13 cellular contexts compared by ENCODE assay signal in the genomic region with DNA sequence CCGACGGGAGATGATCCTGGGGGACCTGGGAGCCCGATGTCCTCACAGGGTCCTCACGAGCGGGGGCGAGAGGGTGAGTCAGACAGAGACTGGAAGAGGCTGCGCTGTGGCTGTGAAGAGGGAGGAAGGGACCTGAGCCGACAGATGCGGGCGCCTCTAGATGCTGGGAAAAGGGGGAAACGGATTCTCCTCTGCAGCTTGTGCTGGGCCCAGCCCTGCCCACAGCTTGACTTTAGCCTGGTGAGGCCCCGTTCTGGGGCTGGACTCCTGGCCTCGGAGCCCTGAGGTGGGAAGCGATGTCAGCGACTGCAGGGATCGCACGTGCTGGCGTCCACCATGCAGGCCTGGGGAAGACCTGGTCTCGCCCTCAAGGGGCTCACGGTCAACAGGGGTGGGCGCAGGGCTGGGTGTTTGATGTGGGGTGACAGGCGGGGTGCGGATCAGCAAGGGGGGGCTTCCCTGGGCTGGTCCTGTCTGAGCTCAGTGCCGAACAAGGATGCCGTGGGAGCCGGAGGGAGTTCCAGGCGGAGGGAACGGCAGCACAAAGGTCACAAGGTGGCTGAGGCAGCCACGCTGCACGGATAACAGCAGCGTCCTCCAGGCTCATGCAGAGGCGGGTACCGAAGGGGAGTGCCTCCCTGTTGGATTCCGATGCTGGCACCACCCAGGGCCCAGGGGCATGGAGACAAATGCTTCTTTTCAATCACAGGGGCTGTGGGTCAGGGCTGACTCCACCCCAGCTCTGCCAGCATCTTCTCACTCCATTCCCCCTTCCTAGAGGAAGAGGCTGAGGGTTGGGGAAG. TPM values are rescaled to one million over a fixed set of nuclear protein-coding genes. Genes with fewer than 3 reads are reported as not detected.
DNase-seq lines count a peak whose midpoint lies in the region; ATAC-seq, FAIRE-seq and TF ChIP-seq lines count a peak whose summit lies in the region.
"Had no signal": no experiment of that assay in that cellular context is flagged by ENCODE, and none has a peak within 500 bp of the region (broad histone marks: within the 10 kb centered on the region; RNA-seq: fewer than 3 reads in every experiment).

No MANE protein-coding gene starts in this region.

- H4K8ac ChIP-seq in IMR-90 (ENCODE audit: low read depth in 2 of 2, low read length in 2 of 2) = no peak overlapping the region
- no peak overlapping the region for H4K8ac ChIP-seq in mesendoderm (ENCODE audit: low read depth, low read length)

- no peak overlapping the region for H3K18ac ChIP-seq in IMR-90 (ENCODE audit: low read depth, low read length)
- H3K18ac ChIP-seq in mesendoderm (ENCODE audit: low read length) = no peak overlapping the region

- H3K4me1 ChIP-seq in IMR-90 (ENCODE audit: control insufficient read depth, insufficient read depth, low read length) (peaks cover 22% of the 10 kb centered on the region), colonic mucosa (peaks cover 6% of the 10 kb centered on the region), mesendoderm (ENCODE audit: control insufficient read depth, low read depth, low read length) (peaks cover 2% of the 10 kb centered on the region), stomach smooth muscle (ENCODE audit: control insufficient read depth, insufficient read depth, low read length) (peaks cover 73% of the 10 kb centered on the region)

- H4K5ac ChIP-seq in IMR-90 (ENCODE audit: low read depth, low read length) = no peak overlapping the region
- H4K5ac ChIP-seq in mesendoderm (ENCODE audit: low read length) = no peak overlapping the region

- H3K9ac ChIP-seq in IMR-90 (ENCODE audit: low read depth, low read length) (no peak overlapping the region), colonic mucosa (ENCODE audit: low read depth in 2 of 2, low read length in 2 of 2) (peak overlapping the region in 1 of 2 donors; percentile 21), mesendoderm (ENCODE audit: low read length) (no peak overlapping the region), stomach smooth muscle (ENCODE audit: low read length in 2 of 2) (peak overlapping the region; percentile 87 to 96)
- H3K9ac ChIP-seq: KMS-11 had no signal

- WGBS in IMR-90 (ENCODE audit: extremely low coverage in 2 of 2, insufficient read length in 1 of 2), 2 experiments = 68% methylated on average over 12 of the region's 34 CpGs; no CpG with 5 or more reads in 1 of the 2 experiments
- WGBS in mesendoderm (ENCODE audit: extremely low coverage, insufficient coverage, low lambda C conversion rate) = no CpG with 5 or more reads among the region's 34 CpGs

- intact Hi-C loops in IMR-90 (cut with micrococcal nuclease) = loop anchor here (5.0 to 10.0 kb wide), 3 partner anchors 154 to 536 kb away; no protein-coding TSS in a partner anchor
- intact Hi-C loops in colonic mucosa (cut with DNase I) = no loop called here
- intact Hi-C loops in CD4-positive, alpha-beta T cell (cut with DNase I, micrococcal nuclease) = loop anchor here (5.0 to 10.0 kb wide), 4 partner anchors 154 to 536 kb away; no protein-coding TSS in a partner anchor

- no peak overlapping the region for H3K27ac Mint-ChIP-seq in CD4-positive, alpha-beta T cell

- H2BK120ac ChIP-seq in IMR-90 (ENCODE audit: low read depth, low read length) = no peak overlapping the region
- H2BK120ac ChIP-seq in mesendoderm (ENCODE audit: low read depth, low read length) = no peak overlapping the region

- peaks cover 16% of the 10 kb centered on the region for H3K4me1 Mint-ChIP-seq in CD4-positive, alpha-beta T cell (ENCODE audit: low read depth)

- no peaks in the 10 kb centered on the region for H3K9me3 ChIP-seq in IMR-90 (ENCODE audit: control insufficient read depth, insufficient read depth, low read length)
- no peaks in the 10 kb centered on the region for H3K9me3 ChIP-seq in colonic mucosa
- no peaks in the 10 kb centered on the region for H3K9me3 ChIP-seq in stomach smooth muscle (ENCODE audit: control insufficient read depth in 2 of 2, low read length in 2 of 2)
- no peaks in the 10 kb centered on the region for H3K9me3 ChIP-seq in CD4-positive, alpha-beta T cell (ENCODE audit: control insufficient read depth, low read length)

- DNase-seq in IMR-90 = peak; percentile 39
- DNase-seq in colonic mucosa = no peak
- no peak for DNase-seq in mesendoderm
- DNase-seq in CD4-positive, alpha-beta T cell = no peak
- DNase-seq in DMS153 treated with DMSO at 0.1 percent for 48 hours (lab: John Stamatoyannopoulos, UW; ENCODE audit: unreplicated experiment) = no peak
- no peak for DNase-seq in GM19239 (ENCODE audit: insufficient read length, low spot score)
- DNase-seq: brain microvascular endothelial cell, NCI-H2029, T-helper 9 cell had no signal

- no TSS peak for BruUV-seq in IMR-90 (replicated peaks; lab: Mats Ljungman, UMichigan)

- H2BK20ac ChIP-seq in IMR-90 (ENCODE audit: low read depth, low read length) = no peak overlapping the region

- H3K23ac ChIP-seq in IMR-90 (ENCODE audit: low read depth, low read length) (no peak overlapping the region), mesendoderm (ENCODE audit: low read length) (no peak overlapping the region)

- in situ Hi-C loops in IMR-90 (cut with MboI; ENCODE audit: low sequenced_read_pairs) = loop anchor here (5.0 kb wide), 1 partner anchor 34 kb away; the partner anchor contains the start of gene PIP5K1C

- POLR2A ChIA-PET in IMR-90 (lab: Charles Lee; ENCODE audit: unreplicated experiment) = no interaction called here
- POLR2A ChIA-PET in CD4-positive, alpha-beta T cell (lab: Charles Lee) = no interaction called here

- dilution Hi-C loops in IMR-90 (cut with HindIII; ENCODE audit: low sequenced_read_pairs, unreplicated experiment) = no loop called here

- H3K4me2 ChIP-seq in IMR-90 (ENCODE audit: low read depth, low read length) (no peak overlapping the region), mesendoderm (ENCODE audit: low read length) (no peak overlapping the region)
- H3K4me2 ChIP-seq: KMS-11 had no signal

- CTCF ChIA-PET in IMR-90 (lab: Yijun Ruan, JAX) = no interaction called here
- CTCF ChIA-PET in CD4-positive, alpha-beta T cell (lab: Charles Lee) = no interaction called here

- H3K27me3 ChIP-seq in IMR-90 (ENCODE audit: control insufficient read depth, insufficient read depth, low read length) (no peaks in the 10 kb centered on the region), colonic mucosa (no peaks in the 10 kb centered on the region), mesendoderm (ENCODE audit: insufficient read depth, low read length, poor library complexity) (no peaks in the 10 kb centered on the region), stomach smooth muscle (ENCODE audit: control insufficient read depth in 1 of 2, insufficient read depth in 2 of 2, low read length in 2 of 2) (no peaks in the 10 kb centered on the region)
- H3K27me3 ChIP-seq in CD4-positive, alpha-beta T cell (ENCODE audit: control insufficient read depth, insufficient read depth, low read length) = no peaks in the 10 kb centered on the region
- H3K27me3 ChIP-seq: brain microvascular endothelial cell had no signal

- no peak overlapping the region for H3K56ac ChIP-seq in IMR-90 (ENCODE audit: extremely low read depth, insufficient read depth, low read length)
- H3K56ac ChIP-seq in mesendoderm (ENCODE audit: low read length) = peak overlapping the region; percentile 56

- no peak for TF ChIP-seq CTCF in IMR-90 (conservative IDR thresholded peaks at IDR 0.05; ENCODE audit: low read depth, low read length)
- TF ChIP-seq CTCF in colonic mucosa (IDR thresholded peaks at IDR 0.05) = no peak
- no peak for TF ChIP-seq CTCF in CD4-positive, alpha-beta T cell (IDR thresholded peaks at IDR 0.05)

- no peaks in the 10 kb centered on the region for H3K27me3 Mint-ChIP-seq in CD4-positive, alpha-beta T cell

- FAIRE-seq in GM19239 (lab: Jason Lieb, UNC) = no peak

- H3K36me3 Mint-ChIP-seq in CD4-positive, alpha-beta T cell (ENCODE audit: low read depth) = peaks cover 5% of the 10 kb centered on the region

- H2AK9ac ChIP-seq in IMR-90 (replicated peaks; ENCODE audit: low read depth, low read length, poor library complexity) = peak overlapping the region; percentile 60

- H3K79me2 ChIP-seq in mesendoderm (ENCODE audit: control insufficient read depth, insufficient read depth, low read length) = no peaks in the 10 kb centered on the region

- H3K27ac ChIP-seq in IMR-90 (ENCODE audit: insufficient read depth, low read length) (no peak overlapping the region), colonic mucosa (peak overlapping the region; percentile 76), mesendoderm (ENCODE audit: low read depth, low read length) (no peak overlapping the region), stomach smooth muscle (ENCODE audit: low read length) (peak overlapping the region; percentile 100)
- H3K27ac ChIP-seq in CD4-positive, alpha-beta T cell (ENCODE audit: low read depth, low read length) = no peak overlapping the region
- H3K27ac ChIP-seq: brain microvascular endothelial cell, KMS-11 had no signal

- peaks cover 29% of the 10 kb centered on the region for H4K20me1 ChIP-seq in IMR-90 (ENCODE audit: insufficient read depth, low read length)

- H3K4ac ChIP-seq in IMR-90 (ENCODE audit: low read depth, low read length) (no peak overlapping the region), mesendoderm (ENCODE audit: low read depth, low read length) (no peak overlapping the region)

- no peak overlapping the region; the same call in 1 of the 2 replicates for H4K91ac ChIP-seq in IMR-90 (ENCODE audit: insufficient read depth, low read depth, low read length)

- no peaks in the 10 kb centered on the region for H3K9me1 ChIP-seq in IMR-90 (ENCODE audit: insufficient read depth, low read length)

- no peak for TF ChIP-seq RAD21 in IMR-90 (IDR thresholded peaks at IDR 0.05; ENCODE audit: low read length)

- H2AK5ac ChIP-seq in IMR-90 (ENCODE audit: low read depth, low read length) (0 out of 2 replicates have a peak overlapping the region, but pooled peaks have one; percentile 37), mesendoderm (ENCODE audit: low read length) (no peak overlapping the region)

- no peak overlapping the region for H3K14ac ChIP-seq in IMR-90 (replicated peaks; ENCODE audit: low read depth, low read length)

- H3K79me1 ChIP-seq in IMR-90 (ENCODE audit: low read depth in 1 of 2, low read length in 2 of 2) (peaks cover 15 to 61% of the 10 kb centered on the region in 2 experiments), mesendoderm (ENCODE audit: low read length) (peaks cover 2% of the 10 kb centered on the region)

- H3K4me3 ChIP-seq in IMR-90 (ENCODE audit: insufficient read depth, low read depth, low read length) (no peak overlapping the region), colonic mucosa (no peak overlapping the region), mesendoderm (ENCODE audit: low read length) (no peak overlapping the region), stomach smooth muscle (ENCODE audit: low read length in 2 of 2) (peak overlapping the region; percentile 45 to 61)

- no peak overlapping the region for H2AFZ ChIP-seq in IMR-90 (replicated peaks; ENCODE audit: low read length, poor library complexity)

- TF ChIP-seq POLR2A in IMR-90 (IDR thresholded peaks at IDR 0.05; ENCODE audit: low read depth, low read length) = no peak

- ATAC-seq in IMR-90 (ENCODE audit: low read depth) (no peak), HG03521 (IDR thresholded peaks at IDR 0.05; ENCODE audit: unreplicated experiment) (no peak)
- no peak for ATAC-seq in CD4-positive, alpha-beta T cell (ENCODE audit: poor library complexity)

- H2BK15ac ChIP-seq in IMR-90 (ENCODE audit: low read depth, low read length) (no peak overlapping the region), mesendoderm (replicated peaks; ENCODE audit: low read depth) (no peak overlapping the region)

- no peak overlapping the region for H2BK5ac ChIP-seq in IMR-90 (ENCODE audit: low read depth, low read length, poor library complexity, severe bottlenecking)
- H2BK5ac ChIP-seq in mesendoderm (ENCODE audit: low read length) = no peak overlapping the region

- H3K36me3 ChIP-seq in IMR-90 (ENCODE audit: control insufficient read depth, insufficient read depth, low read length) (peaks cover 11% of the 10 kb centered on the region), colonic mucosa (no peaks in the 10 kb centered on the region), mesendoderm (ENCODE audit: control insufficient read depth, insufficient read depth, low read length) (peaks cover 2% of the 10 kb centered on the region), stomach smooth muscle (ENCODE audit: control insufficient read depth in 2 of 2, insufficient read depth in 2 of 2, low read length in 2 of 2) (peaks cover 15 to 21% of the 10 kb centered on the region in 2 donors)

- H3K4me3 Mint-ChIP-seq in CD4-positive, alpha-beta T cell = no peak overlapping the region

- no peaks in the 10 kb centered on the region for H3K9me3 Mint-ChIP-seq in CD4-positive, alpha-beta T cell

RNA-seq across cellular contexts. Expression of gene PIP5K1C, which starts 31.7 kb away (rescaled TPM):
- total RNA-seq in IMR-90 (2012; rRNA removed) (10.8 and 13.6 TPM in 2 replicates), colonic mucosa (10 to 100 TPM; 22.8 to 31.2 TPM)
- 23.3 and 28.0 TPM in 2 replicates for polyA plus RNA-seq in IMR-90 (2012; rRNA removed)
- 14.8 and 28.7 TPM in 2 replicates for polyA plus RNA-seq in IMR-90 (2012; cell fraction: cytosol; rRNA removed)
- polyA plus RNA-seq in IMR-90 (2012; cell fraction: nucleus; rRNA removed; ENCODE audit: low replicate concordance) = 21.1 and 41.9 TPM in 2 replicates
- polyA plus RNA-seq in mesendoderm (2013, experiment 1 of 2) = 15.2 TPM
- polyA plus RNA-seq in mesendoderm (2013, experiment 2 of 2) = 16.0 TPM
- 10 to 100 TPM; 14.7 to 15.5 TPM for total RNA-seq in CD4-positive, alpha-beta T cell

RNA-seq across cellular contexts. Expression of gene TJP3, which starts 39.7 kb away (rescaled TPM):
- total RNA-seq in IMR-90 (2012; rRNA removed) (not detected in 2 replicates), colonic mucosa (100 to 1,000 TPM; 268 to 296 TPM)
- not detected in 2 replicates for polyA plus RNA-seq in IMR-90 (2012; rRNA removed)
- polyA plus RNA-seq in IMR-90 (2012; cell fraction: cytosol; rRNA removed) = 0.03 TPM in 1 of 2 replicates, not detected in the other
- polyA plus RNA-seq in IMR-90 (2012; cell fraction: nucleus; rRNA removed; ENCODE audit: low replicate concordance) = not detected in 2 replicates
- polyA plus RNA-seq in mesendoderm (2013, experiment 1 of 2) = 4.2 TPM
- polyA plus RNA-seq in mesendoderm (2013, experiment 2 of 2) = 3.8 TPM
- 1 to 10 TPM; 8.2 to 9.0 TPM for total RNA-seq in CD4-positive, alpha-beta T cell
- total RNA-seq: H4 had no signal

RNA-seq across cellular contexts. Expression of gene CACTIN, which starts 41.9 kb away (rescaled TPM):
- 10.8 and 12.8 TPM in 2 replicates for total RNA-seq in IMR-90 (2012; rRNA removed)
- 19.5 and 25.1 TPM in 2 replicates for polyA plus RNA-seq in IMR-90 (2012; rRNA removed)
- 16.4 and 29.5 TPM in 2 replicates for polyA plus RNA-seq in IMR-90 (2012; cell fraction: cytosol; rRNA removed)
- 48.6 and 103 TPM in 2 replicates for polyA plus RNA-seq in IMR-90 (2012; cell fraction: nucleus; rRNA removed; ENCODE audit: low replicate concordance)
- total RNA-seq in colonic mucosa = 10 to 100 TPM; 12.0 to 35.1 TPM
- 25.7 TPM for polyA plus RNA-seq in mesendoderm (2013, experiment 1 of 2)
- polyA plus RNA-seq in mesendoderm (2013, experiment 2 of 2) = 28.3 TPM
- 10 to 100 TPM; 25.8 to 25.9 TPM for total RNA-seq in CD4-positive, alpha-beta T cell

Comparison
In these comparisons a context has a peak if more than half of its experiments do, and no peak if none do; other contexts are left out.
1. H3K27ac ChIP-seq: peak in colonic mucosa (single experiment) and stomach smooth muscle (single experiment); none in IMR-90 (single experiment), mesendoderm (single experiment) and CD4-positive, alpha-beta T cell (single experiment).
2. H3K4me3 ChIP-seq: peak in stomach smooth muscle (2 of 2); none in IMR-90 (single experiment), colonic mucosa (single experiment) and mesendoderm (single experiment).
3. H3K9ac ChIP-seq: peak in stomach smooth muscle (2 of 2); none in IMR-90 (single experiment) and mesendoderm (single experiment).
4. RNA of gene TJP3, which starts 39.7 kb away (total RNA-seq): 268 to 296 TPM in colonic mucosa; 8.2 to 9.0 TPM in CD4-positive, alpha-beta T cell and not detected in IMR-90; every median in the first group is over 10 times any median in the second.